Comparison of ENCODE assay signal across 23 cellular contexts in genomic region chr6:44603044-44603686, GRCh38.
A peak's percentile ranks its signal among the peaks of the same experiment; 100 is the strongest.
DNase-seq lines count a peak whose midpoint lies in the region; ATAC-seq, FAIRE-seq and TF ChIP-seq lines count a peak whose summit lies in the region.
"Had no signal": no experiment of that assay in that cellular context is flagged by ENCODE, and none has a peak within 500 bp of the region (broad histone marks: within the 10 kb centered on the region; RNA-seq: fewer than 3 reads in every experiment).

No MANE protein-coding gene starts in this region.

- no peaks in the 10 kb centered on the region for H3K27me3 Mint-ChIP-seq in endodermal cell (ENCODE audit: insufficient read depth)
- H3K27me3 Mint-ChIP-seq in neural progenitor cell (ENCODE audit: insufficient read depth, low read depth), result peaks cover 7% of the 10 kb centered on the region

- H3K9me3 ChIP-seq in left ventricle myocardium inferior (replicated peaks), result no peaks in the 10 kb centered on the region
- no peaks in the 10 kb centered on the region for H3K9me3 ChIP-seq in endodermal cell (ENCODE audit: control insufficient read depth, low read length)
- no peaks in the 10 kb centered on the region for H3K9me3 ChIP-seq in neural progenitor cell (ENCODE audit: low read depth)
- no peaks in the 10 kb centered on the region for H3K9me3 ChIP-seq in HepG2 (ENCODE audit: low read length)
- H3K9me3 ChIP-seq: BE2C had no signal

- H3K36me3 Mint-ChIP-seq in endodermal cell (ENCODE audit: low read depth), result no peaks in the 10 kb centered on the region
- H3K36me3 Mint-ChIP-seq in neural progenitor cell, result no peaks in the 10 kb centered on the region
- H3K36me3 Mint-ChIP-seq: CD4-positive, CD25-positive, alpha-beta regulatory T cell; CD8-positive, alpha-beta memory T cell had no signal

- TF ChIP-seq EP300 in HepG2 (IDR thresholded peaks at IDR 0.05; ENCODE audit: low read depth in 2 of 2, low read length in 2 of 2) (no peak), HepG2 (CRISPR knock-in tag; IDR thresholded peaks at IDR 0.05; ENCODE audit: borderline replicate concordance) (no peak)

- no peak overlapping the region for H3K27ac ChIP-seq in left ventricle myocardium inferior (replicated peaks)
- H3K27ac ChIP-seq in endodermal cell (ENCODE audit: low read depth, low read length), result no peak overlapping the region
- no peak overlapping the region for H3K27ac ChIP-seq in neural progenitor cell
- no peak overlapping the region for H3K27ac ChIP-seq in HepG2 (ENCODE audit: extremely low read length, insufficient read depth, low read length)
- H3K27ac ChIP-seq: GM23248 had no signal

- H3F3A ChIP-seq in neural progenitor cell (ENCODE audit: low read depth), result no peaks in the 10 kb centered on the region

- H3K4me1 ChIP-seq in left ventricle myocardium inferior (peaks cover 7% of the 10 kb centered on the region), endodermal cell (ENCODE audit: control insufficient read depth, insufficient read depth, low read length) (no peaks in the 10 kb centered on the region), neural progenitor cell (no peaks in the 10 kb centered on the region), HepG2 (ENCODE audit: insufficient read depth, low read length) (no peaks in the 10 kb centered on the region)
- H3K4me1 ChIP-seq: BE2C had no signal

- no peak overlapping the region for H3K4me2 ChIP-seq in neural progenitor cell
- no peak overlapping the region for H3K4me2 ChIP-seq in HepG2 (ENCODE audit: low read depth, low read length)

- H3K4me3 Mint-ChIP-seq in endodermal cell (no peak overlapping the region), neural progenitor cell (no peak overlapping the region)
- H3K4me3 Mint-ChIP-seq: CD4-positive, CD25-positive, alpha-beta regulatory T cell; CD8-positive, alpha-beta memory T cell had no signal

- H3K9me3 Mint-ChIP-seq in endodermal cell (no peaks in the 10 kb centered on the region), neural progenitor cell (peaks cover 4% of the 10 kb centered on the region)
- H3K9me3 Mint-ChIP-seq: CD8-positive, alpha-beta memory T cell had no signal

- TF ChIP-seq CTCF in left ventricle myocardium inferior (IDR thresholded peaks at IDR 0.05; ENCODE audit: borderline replicate concordance), result no peak
- TF ChIP-seq CTCF in endodermal cell (conservative IDR thresholded peaks at IDR 0.05), result no peak
- no peak for TF ChIP-seq CTCF in neural progenitor cell (IDR thresholded peaks at IDR 0.05)
- TF ChIP-seq CTCF in HepG2 (CRISPR knock-in tag; IDR thresholded peaks at IDR 0.05), result no peak

- no peak for TF ChIP-seq POLR2A in HepG2 (IDR thresholded peaks at IDR 0.05; ENCODE audit: insufficient read depth in 1 of 2, low read depth in 2 of 2, low read length in 2 of 2)

- no peaks in the 10 kb centered on the region for H4K20me1 ChIP-seq in neural progenitor cell (ENCODE audit: low read depth)
- H4K20me1 ChIP-seq in HepG2 (ENCODE audit: insufficient read depth, low read length), result no peaks in the 10 kb centered on the region

- POLR2A ChIA-PET in HepG2 (lab: Yijun Ruan, JAX), result no interaction called here

- BruUV-seq in HepG2 (replicated peaks; lab: Mats Ljungman, UMichigan), result no TSS peak

- 78 to 92% methylated on average over 5 to 9 of the region's 9 CpGs for WGBS in endodermal cell (ENCODE audit: insufficient coverage in 1 of 2, insufficient read length in 1 of 2), 2 experiments
- 12% methylated on average over 9 of the region's 9 CpGs for WGBS in HepG2 (ENCODE audit: low lambda C conversion rate)

- ATAC-seq in Right ventricle myocardium inferior (peak; percentile 39), left cardiac atrium (peak; percentile 53), HepG2 (no peak)
- ATAC-seq: GM12878 had no signal

- intact Hi-C loops in Right ventricle myocardium inferior (cut with DNase I) (no loop called here), left ventricle myocardium inferior (cut with micrococcal nuclease) (no loop called here), left cardiac atrium (cut with DNase I) (no loop called here), HepG2 (cut with micrococcal nuclease; ENCODE audit: unreplicated experiment) (no loop called here)

- FAIRE-seq in HepG2 (lab: Jason Lieb, UNC), result no peak
- FAIRE-seq: A204.1, GM12878, GM19239, H54 had no signal

- H3K36me3 ChIP-seq in left ventricle myocardium inferior, result no peaks in the 10 kb centered on the region
- H3K36me3 ChIP-seq in endodermal cell (ENCODE audit: control insufficient read depth, insufficient read depth, low read length), result no peaks in the 10 kb centered on the region
- no peaks in the 10 kb centered on the region for H3K36me3 ChIP-seq in neural progenitor cell
- no peaks in the 10 kb centered on the region for H3K36me3 ChIP-seq in HepG2 (replicated peaks in 1 of 2; ENCODE audit: control insufficient read depth in 1 of 2, insufficient read depth in 2 of 2, low read length in 2 of 2)
- H3K36me3 ChIP-seq: BE2C had no signal

- H3K79me2 ChIP-seq in neural progenitor cell (ENCODE audit: low read depth), result no peaks in the 10 kb centered on the region
- H3K79me2 ChIP-seq in HepG2 (ENCODE audit: insufficient read depth, low read length), result no peaks in the 10 kb centered on the region

- CTCF ChIA-PET in HepG2 (lab: Yijun Ruan, JAX; ENCODE audit: low intra/inter-chr PET ratio, low total read pairs), result no interaction called here

- in situ Hi-C loops in HepG2 (cut with HindIII; ENCODE audit: extremely low pct_ligation_motif_present, low pct_unique_long_range_greater_than_20kb), result no loop called here

- no peaks in the 10 kb centered on the region for H3K4me1 Mint-ChIP-seq in endodermal cell
- no peaks in the 10 kb centered on the region for H3K4me1 Mint-ChIP-seq in neural progenitor cell
- H3K4me1 Mint-ChIP-seq: CD4-positive, CD25-positive, alpha-beta regulatory T cell; CD8-positive, alpha-beta memory T cell had no signal

- TF ChIP-seq RAD21 in HepG2 (CRISPR knock-in tag; IDR thresholded peaks at IDR 0.05), result no peak

- DNase-seq in Right ventricle myocardium inferior (ENCODE audit: missing footprints), result no peak
- no peak for DNase-seq in left ventricle myocardium inferior
- peak; percentile 31 for DNase-seq in endodermal cell
- no peak for DNase-seq in left cardiac atrium
- DNase-seq in neural progenitor cell (ENCODE audit: low spot score), result no peak
- DNase-seq in nucleus accumbens (lab: John Stamatoyannopoulos, UW), result no peak
- no peak for DNase-seq in HepG2 (ENCODE audit: low spot score)
- DNase-seq: ACHN; BE2C; C1 segment of cervical spinal cord; CD4-positive, CD25-positive, alpha-beta regulatory T cell; CD8-positive, alpha-beta memory T cell; COR-L47; DMS 273 treated with DMSO at 0.1 percent for 48 hours; DMS53; DND-41; EL; GM23248; HCEC 1CT had no signal

- H2AFZ ChIP-seq in neural progenitor cell (replicated peaks) (no peak overlapping the region), HepG2 (ENCODE audit: low read length) (no peak overlapping the region)
- H2AFZ ChIP-seq: GM23248 had no signal

- H3K27ac Mint-ChIP-seq in endodermal cell, result no peak overlapping the region
- H3K27ac Mint-ChIP-seq in neural progenitor cell, result peak overlapping the region; percentile 6
- H3K27ac Mint-ChIP-seq: CD4-positive, CD25-positive, alpha-beta regulatory T cell; CD8-positive, alpha-beta memory T cell had no signal

- H3K4me3 ChIP-seq in left ventricle myocardium inferior (no peak overlapping the region), endodermal cell (ENCODE audit: low read length) (no peak overlapping the region), neural progenitor cell (no peak overlapping the region), HepG2 (replicated peaks in 1 of 3; ENCODE audit: insufficient read depth in 1 of 3, low read depth in 2 of 3, low read length in 3 of 3) (no peak overlapping the region)
- H3K4me3 ChIP-seq: GM12878, GM23248 had no signal

- H3K9ac ChIP-seq in endodermal cell (ENCODE audit: extremely low read depth, low read length, poor library complexity, severe bottlenecking), result no peak overlapping the region
- H3K9ac ChIP-seq in neural progenitor cell, result no peak overlapping the region
- H3K9ac ChIP-seq in HepG2 (ENCODE audit: insufficient read depth, low read depth, low read length), result no peak overlapping the region
- H3K9ac ChIP-seq: GM23248 had no signal

- H3K27me3 ChIP-seq in left ventricle myocardium inferior (ENCODE audit: low read depth) (peaks cover 18% of the 10 kb centered on the region), endodermal cell (ENCODE audit: control insufficient read depth, insufficient read depth, low read length, poor library complexity, severe bottlenecking) (no peaks in the 10 kb centered on the region), neural progenitor cell (no peaks in the 10 kb centered on the region), HepG2 (ENCODE audit: control insufficient read depth in 1 of 2, insufficient read depth in 2 of 2, low read length in 2 of 2) (peaks cover 0 to 45% of the 10 kb centered on the region in 2 experiments; a peak in 2 of 5 replicates)
- H3K27me3 ChIP-seq: BE2C had no signal

TF ChIP-seq in HepG2, 621 proteins besides CTCF, POLR2A, EP300 and RAD21 (continues in another document):
- TF ChIP-seq, protein P1, sequence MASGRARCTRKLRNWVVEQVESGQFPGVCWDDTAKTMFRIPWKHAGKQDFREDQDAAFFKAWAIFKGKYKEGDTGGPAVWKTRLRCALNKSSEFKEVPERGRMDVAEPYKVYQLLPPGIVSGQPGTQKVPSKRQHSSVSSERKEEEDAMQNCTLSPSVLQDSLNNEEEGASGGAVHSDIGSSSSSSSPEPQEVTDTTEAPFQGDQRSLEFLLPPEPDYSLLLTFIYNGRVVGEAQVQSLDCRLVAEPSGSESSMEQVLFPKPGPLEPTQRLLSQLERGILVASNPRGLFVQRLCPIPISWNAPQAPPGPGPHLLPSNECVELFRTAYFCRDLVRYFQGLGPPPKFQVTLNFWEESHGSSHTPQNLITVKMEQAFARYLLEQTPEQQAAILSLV (CRISPR knock-in tag; IDR thresholded peaks at IDR 0.05; ENCODE audit: borderline replicate concordance), result no peak
- no peak for TF ChIP-seq CAMTA2 (CRISPR knock-in tag; IDR thresholded peaks at IDR 0.05; ENCODE audit: borderline replicate concordance)
- TF ChIP-seq ZBTB49 (CRISPR knock-in tag; IDR thresholded peaks at IDR 0.05; ENCODE audit: borderline replicate concordance), result no peak
